In genomic region chr10:91137822-91138221, GRCh38 we compare ENCODE assay signal across 18 cellular contexts.
DNase-seq lines count a peak whose midpoint lies in the region; FAIRE-seq and TF ChIP-seq lines count a peak whose summit lies in the region.
"Had no signal": no experiment of that assay in that cellular context is flagged by ENCODE, and none has a peak within 500 bp of the region (broad histone marks: within the 10 kb centered on the region; RNA-seq: fewer than 3 reads in every experiment).

No MANE protein-coding gene starts in this region.

- FAIRE-seq in H54 (lab: Jason Lieb, UNC): no peak
- FAIRE-seq: H1, small intestine had no signal

- TF ChIP-seq CTCF in foreskin fibroblast (IDR thresholded peaks at IDR 0.05; ENCODE audit: low read depth, low read length): no peak

- DNase-seq in NCI-H146 (lab: John Stamatoyannopoulos, UW) (peak; percentile 15), NCI-H146 treated with DMSO at 0.1 percent for 48 hours (lab: John Stamatoyannopoulos, UW; ENCODE audit: unreplicated experiment) (no peak), NCI-H1105 treated with DMSO at 0.1 percent for 48 hours (lab: John Stamatoyannopoulos, UW) (peak; percentile 75), NCI-H69 (lab: John Stamatoyannopoulos, UW) (peak; percentile 48), kidney tubule cell (ENCODE audit: low spot score) (peak; percentile 11), foreskin fibroblast (no peak), H54 (ENCODE audit: insufficient read length, low spot score) (no peak)
- no peak for DNase-seq in stimulated activated naive CD4-positive, alpha-beta T cell treated with Interleukin-2 at 50 U/mL for 16 hours (lab: John Stamatoyannopoulos, UW)
- DNase-seq: activated CD4-positive, alpha-beta T cell treated with anti-CD3 and anti-CD28 coated beads for 36 hours; anterior cingulate cortex; heart left ventricle; left colon; NCI-H526; nucleus accumbens; small intestine; T-cell had no signal

- no peak for TF ChIP-seq POLR2A in H54 (IDR thresholded peaks at IDR 0.05; ENCODE audit: low read depth, low read length)

- no peak overlapping the region for H3K4me3 ChIP-seq in foreskin fibroblast (ENCODE audit: low read depth in 1 of 2, low read length in 2 of 2)
- H3K4me3 ChIP-seq: heart left ventricle, thoracic aorta had no signal

Comparison
In these comparisons a context has a peak if more than half of its experiments do, and no peak if none do; other contexts are left out.
1. DNase-seq: peak in NCI-H146 (single experiment), NCI-H1105 treated with DMSO at 0.1 percent for 48 hours (single experiment), NCI-H69 (single experiment) and kidney tubule cell (single experiment); none in NCI-H146 treated with DMSO at 0.1 percent for 48 hours (single experiment), foreskin fibroblast (0 of 2), H54 (single experiment) and stimulated activated naive CD4-positive, alpha-beta T cell treated with Interleukin-2 at 50 U/mL for 16 hours (single experiment).